ENCODE assay signal across 10 cellular contexts in the genomic region with DNA sequence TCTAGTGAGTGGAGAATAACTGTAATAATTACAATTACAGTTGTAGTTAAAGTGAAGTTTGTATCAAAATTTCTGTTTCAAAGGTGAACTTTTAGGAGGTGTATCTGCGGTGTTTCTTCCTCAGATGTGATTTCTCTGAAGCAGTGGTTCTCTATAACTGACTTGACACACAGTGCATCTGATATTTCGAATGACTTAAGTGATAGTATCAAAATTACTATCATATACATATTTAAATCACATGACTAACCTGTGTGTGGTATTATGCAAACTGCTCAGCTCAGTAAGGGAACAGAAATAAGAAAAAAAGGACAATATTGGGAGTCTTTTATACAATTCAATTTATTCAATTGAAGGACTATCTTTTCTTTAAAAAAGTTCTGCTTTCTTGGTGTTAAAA. TPM values are rescaled to one million over a fixed set of nuclear protein-coding genes. Genes with fewer than 3 reads are reported as not detected.
DNase-seq lines count a peak whose midpoint lies in the region; ATAC-seq, FAIRE-seq and TF ChIP-seq lines count a peak whose summit lies in the region.
"Not testable (repeated sequence)": the region's sequence is repeated elsewhere in the genome, so short reads cannot be mapped to it uniquely, and the experiment has no call there.
"Had no signal": no experiment of that assay in that cellular context is flagged by ENCODE, and none has a peak within 500 bp of the region (broad histone marks: within the 10 kb centered on the region; RNA-seq: fewer than 3 reads in every experiment).

No MANE protein-coding gene starts in this region.

- H3K4me3 ChIP-seq in GM12865 (ENCODE audit: low read depth, low read length): peak overlapping the region; percentile 99
- H3K4me3 ChIP-seq in OCI-LY1 (ENCODE audit: low read depth, low read length, poor library complexity, severe bottlenecking): peak overlapping the region; percentile 95
- not testable (repeated sequence) for H3K4me3 ChIP-seq in astrocyte (ENCODE audit: insufficient read depth, low read depth, low read length)
- H3K4me3 ChIP-seq in lower lobe of right lung: peak overlapping the region; percentile 72

- H3K79me2 ChIP-seq in OCI-LY1 (ENCODE audit: insufficient read depth, low read length) (peaks cover 59% of the 10 kb centered on the region), astrocyte (ENCODE audit: insufficient read depth, low read length) (peaks cover 64% of the 10 kb centered on the region)

- FAIRE-seq in astrocyte (lab: Jason Lieb, UNC): not testable (repeated sequence)

- intact Hi-C loops in activated T-helper 1 cell treated with anti-CD3 and anti-CD28 coated beads, Interleukin-12 subunit alpha, Interleukin-12 subunit beta, Interleukin-2, Interleukin-4 antibody, amounts not matched to agents 30 ng/mL and 10 ng/mL and 1 ng/mL, durations not matched to agents 14 hours and 24 hours and 36 hours (cut with micrococcal nuclease): loop anchor here (1.0 to 10.0 kb wide), 3 partner anchors 12 to 361 kb away; partner anchors contain the start of gene CABIN1
- intact Hi-C loops in lower lobe of right lung (cut with DNase I): not testable (repeated sequence)

- ATAC-seq in WTC11, lower lobe of right lung: not testable (repeated sequence)

- CTCF ChIA-PET in WTC11 (lab: Charles Lee): not testable (repeated sequence)

- H3K4me1 ChIP-seq in OCI-LY1 (ENCODE audit: insufficient read depth, low read length, severe bottlenecking) (peaks cover 37% of the 10 kb centered on the region), astrocyte (ENCODE audit: insufficient read depth, low read length) (peaks cover 10% of the 10 kb centered on the region), lower lobe of right lung (peaks cover 40% of the 10 kb centered on the region)

- H3K27ac ChIP-seq in OCI-LY1 (ENCODE audit: low read depth, low read length, poor library complexity, severe bottlenecking): peak overlapping the region; percentile 76
- H3K27ac ChIP-seq in astrocyte (ENCODE audit: low read depth, low read length); lower lobe of right lung: not testable (repeated sequence)

- peaks cover 54% of the 10 kb centered on the region for H3K4me1 Mint-ChIP-seq in WTC11
- H3K4me1 Mint-ChIP-seq in activated T-helper 1 cell treated with anti-CD3 and anti-CD28 coated beads, Interleukin-12 subunit alpha, Interleukin-12 subunit beta, Interleukin-2, Interleukin-4 antibody, amounts not matched to agents 30 ng/mL and 10 ng/mL and 1 ng/mL, durations not matched to agents 14 hours and 24 hours and 36 hours (ENCODE audit: low read depth): peaks cover 40% of the 10 kb centered on the region
- peaks cover 15% of the 10 kb centered on the region for H3K4me1 Mint-ChIP-seq in astrocyte (ENCODE audit: low read depth, unreplicated experiment)
- H3K4me1 Mint-ChIP-seq in osteocyte (ENCODE audit: unreplicated experiment): peaks cover 45% of the 10 kb centered on the region

- H3K36me3 ChIP-seq in OCI-LY1 (ENCODE audit: insufficient read depth, low read length); astrocyte (ENCODE audit: insufficient read depth, low read length); lower lobe of right lung: not testable (repeated sequence)

- not testable (repeated sequence) for H4K20me1 ChIP-seq in OCI-LY1 (ENCODE audit: insufficient read depth, low read length)
- H4K20me1 ChIP-seq in astrocyte (ENCODE audit: insufficient read depth, low read length): peaks cover 43% of the 10 kb centered on the region

- H3K27me3 ChIP-seq in OCI-LY1 (ENCODE audit: insufficient read depth, low read length); astrocyte (ENCODE audit: insufficient read depth, low read length); lower lobe of right lung (ENCODE audit: low read depth): not testable (repeated sequence)

- H2AFZ ChIP-seq in OCI-LY1 (ENCODE audit: low read length); astrocyte (ENCODE audit: low read depth, low read length): not testable (repeated sequence)

- H3F3A ChIP-seq in OCI-LY1 (ENCODE audit: insufficient read depth, low read length): not testable (repeated sequence)

- not testable (repeated sequence) for TF ChIP-seq CTCF in GM12865 (IDR thresholded peaks at IDR 0.05; ENCODE audit: insufficient read depth, low read depth, low read length, missing control alignments); OCI-LY1 (IDR thresholded peaks at IDR 0.05; ENCODE audit: low read length); WTC11 (IDR thresholded peaks at IDR 0.05); astrocyte (IDR thresholded peaks at IDR 0.05; ENCODE audit: insufficient read depth, low read depth, low read length); lower lobe of right lung (IDR thresholded peaks at IDR 0.05); osteocyte (IDR thresholded peaks at IDR 0.05)

- not testable (repeated sequence) for H3K9me3 Mint-ChIP-seq in WTC11; activated T-helper 1 cell treated with anti-CD3 and anti-CD28 coated beads, Interleukin-12 subunit alpha, Interleukin-12 subunit beta, Interleukin-2, Interleukin-4 antibody, amounts not matched to agents 30 ng/mL and 10 ng/mL and 1 ng/mL, durations not matched to agents 14 hours and 24 hours and 36 hours; astrocyte (ENCODE audit: unreplicated experiment); osteocyte (ENCODE audit: unreplicated experiment)

- H3K4me3 Mint-ChIP-seq in WTC11: peak overlapping the region; percentile 83; the same call in 1 of the 2 replicates
- H3K4me3 Mint-ChIP-seq in activated T-helper 1 cell treated with anti-CD3 and anti-CD28 coated beads, Interleukin-12 subunit alpha, Interleukin-12 subunit beta, Interleukin-2, Interleukin-4 antibody, amounts not matched to agents 30 ng/mL and 10 ng/mL and 1 ng/mL, durations not matched to agents 14 hours and 24 hours and 36 hours: peak overlapping the region; percentile 43
- peak overlapping the region; percentile 60 for H3K4me3 Mint-ChIP-seq in astrocyte (ENCODE audit: unreplicated experiment)
- H3K4me3 Mint-ChIP-seq in osteocyte (ENCODE audit: unreplicated experiment): not testable (repeated sequence)

- not testable (repeated sequence) for H3K27ac Mint-ChIP-seq in WTC11; activated T-helper 1 cell treated with anti-CD3 and anti-CD28 coated beads, Interleukin-12 subunit alpha, Interleukin-12 subunit beta, Interleukin-2, Interleukin-4 antibody, amounts not matched to agents 30 ng/mL and 10 ng/mL and 1 ng/mL, durations not matched to agents 14 hours and 24 hours and 36 hours; astrocyte (ENCODE audit: unreplicated experiment)
- peak overlapping the region; percentile 14 for H3K27ac Mint-ChIP-seq in osteocyte (ENCODE audit: unreplicated experiment)

- H3K27me3 Mint-ChIP-seq in WTC11 (ENCODE audit: low read depth); activated T-helper 1 cell treated with anti-CD3 and anti-CD28 coated beads, Interleukin-12 subunit alpha, Interleukin-12 subunit beta, Interleukin-2, Interleukin-4 antibody, amounts not matched to agents 30 ng/mL and 10 ng/mL and 1 ng/mL, durations not matched to agents 14 hours and 24 hours and 36 hours (ENCODE audit: insufficient read depth); astrocyte (ENCODE audit: low read depth, unreplicated experiment); osteocyte (ENCODE audit: unreplicated experiment): not testable (repeated sequence)

- H3K9ac ChIP-seq in OCI-LY1 (ENCODE audit: low read length): peak overlapping the region; percentile 18; the same call in 1 of the 2 replicates
- not testable (repeated sequence) for H3K9ac ChIP-seq in astrocyte (ENCODE audit: low read length)

- peak; percentile 5 for DNase-seq in GM12865 (ENCODE audit: low read depth)
- not testable (repeated sequence) for DNase-seq in WTC11 (ENCODE audit: low spot score); activated T-helper 1 cell treated with anti-CD3 and anti-CD28 coated beads, Interleukin-12 subunit alpha, Interleukin-12 subunit beta, Interleukin-2, Interleukin-4 antibody, amounts not matched to agents 30 ng/mL and 10 ng/mL and 1 ng/mL, durations not matched to agents 14 hours and 24 hours and 36 hours (ENCODE audit: low spot score); astrocyte (ENCODE audit: low read depth); lower lobe of right lung; osteocyte (ENCODE audit: extremely low spot score, unreplicated experiment)

- H3K9me2 ChIP-seq in OCI-LY1 (ENCODE audit: low read depth, low read length): not testable (repeated sequence)

- peaks cover 10% of the 10 kb centered on the region for H3K36me3 Mint-ChIP-seq in WTC11
- peaks cover 11% of the 10 kb centered on the region for H3K36me3 Mint-ChIP-seq in activated T-helper 1 cell treated with anti-CD3 and anti-CD28 coated beads, Interleukin-12 subunit alpha, Interleukin-12 subunit beta, Interleukin-2, Interleukin-4 antibody, amounts not matched to agents 30 ng/mL and 10 ng/mL and 1 ng/mL, durations not matched to agents 14 hours and 24 hours and 36 hours (ENCODE audit: low read depth)
- not testable (repeated sequence) for H3K36me3 Mint-ChIP-seq in astrocyte (ENCODE audit: low read depth, unreplicated experiment); osteocyte (ENCODE audit: unreplicated experiment)

- POLR2A ChIA-PET in WTC11 (lab: Charles Lee): not testable (repeated sequence)

- H3K4me2 ChIP-seq in OCI-LY1 (ENCODE audit: low read length): peak overlapping the region; percentile 85
- H3K4me2 ChIP-seq in astrocyte (ENCODE audit: low read length): not testable (repeated sequence)

- not testable (repeated sequence) for H3K9me3 ChIP-seq in OCI-LY1 (ENCODE audit: low read length); astrocyte (ENCODE audit: insufficient read depth, low read depth, low read length); lower lobe of right lung

RNA-seq across cellular contexts. Expression of gene SPECC1L, which starts 2.4 kb away (rescaled TPM):
- total RNA-seq in WTC11 (2021) (44.6 to 51.0 TPM (median 45.2 TPM) in 3 replicates), astrocyte (64.8 and 69.2 TPM in 2 replicates), lower lobe of right lung (69.9 TPM), osteocyte (79.5 and 93.5 TPM in 2 replicates)
- total RNA-seq in activated T-helper 1 cell treated with anti-CD3 and anti-CD28 coated beads, Interleukin-12 subunit alpha, Interleukin-12 subunit beta, Interleukin-2, Interleukin-4 antibody, amounts not matched to agents 30 ng/mL and 10 ng/mL and 1 ng/mL, durations not matched to agents 14 hours and 24 hours and 36 hours: 40.3 and 40.4 TPM in 2 replicates

RNA-seq across cellular contexts. Expression of gene GGT5, which starts 28.1 kb away (rescaled TPM):
- total RNA-seq in WTC11 (2021) (0.09 to 0.32 TPM (median 0.20 TPM) in 3 replicates), astrocyte (0.64 and 0.89 TPM in 2 replicates), lower lobe of right lung (29.4 TPM), osteocyte (136 and 150 TPM in 2 replicates)
- total RNA-seq in activated T-helper 1 cell treated with anti-CD3 and anti-CD28 coated beads, Interleukin-12 subunit alpha, Interleukin-12 subunit beta, Interleukin-2, Interleukin-4 antibody, amounts not matched to agents 30 ng/mL and 10 ng/mL and 1 ng/mL, durations not matched to agents 14 hours and 24 hours and 36 hours: 0.10 TPM in 1 of 2 replicates, not detected in the other
- total RNA-seq: bronchial epithelial cell; CD8-positive, alpha-beta memory T cell; H1 had no signal

Comparison
In these comparisons a context has a peak if more than half of its experiments do, and no peak if none do; other contexts are left out.
1. RNA of gene GGT5, which starts 28.1 kb away (total RNA-seq): 136 to 150 TPM in osteocyte and 29.4 TPM in lower lobe of right lung (single experiment); 0.64 to 0.89 TPM in astrocyte, 0.09 to 0.32 TPM in WTC11 and 0.10 TPM in activated T-helper 1 cell treated with anti-CD3 and anti-CD28 coated beads, Interleukin-12 subunit alpha, Interleukin-12 subunit beta, Interleukin-2, Interleukin-4 antibody, amounts not matched to agents 30 ng/mL and 10 ng/mL and 1 ng/mL, durations not matched to agents 14 hours and 24 hours and 36 hours; every median in the first group is over 10 times any median in the second.